Comparison of ENCODE assay signal across 17 cellular contexts in genomic region chr2:111184725-111185495, GRCh38.
DNase-seq lines count a peak whose midpoint lies in the region; ATAC-seq, FAIRE-seq and TF ChIP-seq lines count a peak whose summit lies in the region.
"Had no signal": no experiment of that assay in that cellular context is flagged by ENCODE, and none has a peak within 500 bp of the region (broad histone marks: within the 10 kb centered on the region; RNA-seq: fewer than 3 reads in every experiment).

No MANE protein-coding gene starts in this region.

- H3K4me3 ChIP-seq in AG10803 (ENCODE audit: low read length), result no peak overlapping the region
- no peak overlapping the region for H3K4me3 ChIP-seq in pancreas
- H3K4me3 ChIP-seq in HAP-1, result no peak overlapping the region
- H3K4me3 ChIP-seq: gastrocnemius medialis, SK-N-MC had no signal

- H3K36me3 ChIP-seq in pancreas (no peaks in the 10 kb centered on the region), HAP-1 (replicated peaks) (no peaks in the 10 kb centered on the region)
- H3K36me3 ChIP-seq: gastrocnemius medialis had no signal

- FAIRE-seq in pancreas (lab: Jason Lieb, UNC), result no peak
- FAIRE-seq: endometrium, TTC549 had no signal

- DNase-seq in AG10803 (ENCODE audit: low read depth), result peak; percentile 39
- DNase-seq in NCI-H446 treated with DMSO at 0.1 percent for 48 hours (lab: John Stamatoyannopoulos, UW), result peak; percentile 16
- peak; percentile 41 for DNase-seq in globus pallidus (ENCODE audit: low spot score)
- peak in 1 of 6 donors; percentile 42 for DNase-seq in pancreas
- DNase-seq in occipital lobe (lab: John Stamatoyannopoulos, UW), result no peak
- no peak for DNase-seq in HAP-1 (ENCODE audit: low spot score in 2 of 2)
- no peak for DNase-seq in SKM-1 treated with dmso at 0.1 percent for 144 hours (lab: John Stamatoyannopoulos, UW; ENCODE audit: unreplicated experiment)
- DNase-seq: activated CD4-positive, alpha-beta T cell treated with anti-CD3 and anti-CD28 coated beads, Interleukin-2, amount 50 U/mL, for 1 hour; activated naive CD8-positive, alpha-beta T cell treated with anti-CD3 and anti-CD28 coated beads for 36 hours; activated T-cell treated with anti-CD3 and anti-CD28 coated beads, Interleukin-2, amount 50 U/mL, for 4 hours; COR-L47; NCI-H524 had no signal

- H3K27me3 ChIP-seq in pancreas (no peaks in the 10 kb centered on the region), HAP-1 (ENCODE audit: low read depth) (no peaks in the 10 kb centered on the region)
- H3K27me3 ChIP-seq: gastrocnemius medialis had no signal

- 16 to 21% methylated on average over 5 of the region's 5 CpGs for WGBS in pancreas, 2 donors

- H3K9me3 ChIP-seq in pancreas (no peaks in the 10 kb centered on the region), HAP-1 (no peaks in the 10 kb centered on the region)
- H3K9me3 ChIP-seq: gastrocnemius medialis had no signal

- no peak for TF ChIP-seq CTCF in AG10803 (conservative IDR thresholded peaks at IDR 0.05; ENCODE audit: low read length)
- no peak for TF ChIP-seq CTCF in pancreas (IDR thresholded peaks at IDR 0.05)

- in situ Hi-C loops in HAP-1 (cut with MboI; ENCODE audit: low sequenced_read_pairs), result no loop called here

- peaks cover 8 to 20% (median 13%) of the 10 kb centered on the region in 3 donors for H3K4me1 ChIP-seq in pancreas
- H3K4me1 ChIP-seq in HAP-1, result no peaks in the 10 kb centered on the region

- H3K27ac ChIP-seq in pancreas, result peak overlapping the region; percentile 51 to 77 (median 61)
- H3K27ac ChIP-seq: SK-N-MC had no signal

- ATAC-seq in pancreas, result peak; percentile 34 to 49 (median 46)
- no peak for ATAC-seq in HG03469 (IDR thresholded peaks at IDR 0.05; ENCODE audit: unreplicated experiment)
- ATAC-seq: activated T-cell treated with anti-CD3 and anti-CD28 coated beads, Interleukin-2, amount 50 U/mL, for 4 hours had no signal

- intact Hi-C loops in pancreas (cut with DNase I), result no loop called here

Comparison
In these comparisons a context has a peak if more than half of its experiments do, and no peak if none do; other contexts are left out.
1. DNase-seq: peak in AG10803 (single experiment), NCI-H446 treated with DMSO at 0.1 percent for 48 hours (single experiment) and globus pallidus (single experiment); none in occipital lobe (single experiment), HAP-1 (0 of 2) and SKM-1 treated with dmso at 0.1 percent for 144 hours (single experiment).